1 cellular context compared by ENCODE assay signal in the genomic region with DNA sequence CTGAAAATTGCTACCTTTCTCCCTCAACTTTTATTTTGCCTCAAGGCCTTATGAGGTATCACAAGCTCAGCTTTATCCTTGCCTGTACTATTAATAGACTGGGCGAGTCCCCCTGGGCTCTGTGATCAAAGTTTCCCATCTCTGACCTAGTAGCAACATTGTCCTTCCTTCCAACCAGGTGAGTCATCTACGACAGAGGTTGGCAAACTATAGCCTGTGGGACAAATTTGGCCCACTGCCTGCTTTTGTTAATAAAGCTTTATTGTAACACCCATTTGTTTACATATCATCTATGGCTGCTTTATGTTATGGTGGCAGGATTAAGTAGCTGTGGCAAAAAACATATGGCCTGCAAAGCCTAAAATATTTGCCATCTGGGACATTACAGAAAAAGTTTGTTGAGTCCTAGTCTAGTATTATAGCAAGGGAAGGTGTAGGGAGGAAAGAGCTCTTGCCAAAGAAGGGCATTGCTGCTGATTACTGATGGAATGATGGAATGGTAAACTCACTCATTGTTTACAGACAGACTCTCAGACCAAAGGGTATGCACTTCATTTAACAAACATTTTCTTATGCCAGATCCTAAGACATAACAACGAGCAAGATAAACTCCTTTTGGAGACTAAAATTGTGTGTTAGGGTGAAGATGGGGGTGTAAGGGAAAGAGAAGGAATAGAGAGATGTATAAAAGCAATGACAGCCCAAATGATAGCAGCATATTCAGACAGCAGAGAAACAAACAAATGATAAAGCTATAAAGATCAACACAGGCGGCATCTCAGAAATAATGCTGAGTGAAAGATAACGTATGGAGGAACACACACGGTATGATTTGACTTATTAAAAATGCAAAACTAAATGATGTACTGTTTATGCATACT.
TF ChIP-seq lines count a peak whose summit lies in the region.

No MANE protein-coding gene starts in this region.

TF ChIP-seq in HEK293, 187 proteins besides CTCF, POLR2A, EP300 and RAD21 (continued from another document and continues in another):
- TF ChIP-seq, protein P1, sequence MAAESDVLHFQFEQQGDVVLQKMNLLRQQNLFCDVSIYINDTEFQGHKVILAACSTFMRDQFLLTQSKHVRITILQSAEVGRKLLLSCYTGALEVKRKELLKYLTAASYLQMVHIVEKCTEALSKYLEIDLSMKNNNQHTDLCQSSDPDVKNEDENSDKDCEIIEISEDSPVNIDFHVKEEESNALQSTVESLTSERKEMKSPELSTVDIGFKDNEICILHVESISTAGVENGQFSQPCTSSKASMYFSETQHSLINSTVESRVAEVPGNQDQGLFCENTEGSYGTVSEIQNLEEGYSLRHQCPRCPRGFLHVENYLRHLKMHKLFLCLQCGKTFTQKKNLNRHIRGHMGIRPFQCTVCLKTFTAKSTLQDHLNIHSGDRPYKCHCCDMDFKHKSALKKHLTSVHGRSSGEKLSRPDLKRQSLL (tag by site-specific recombination; IDR thresholded peaks at IDR 0.05): no peak
- TF ChIP-seq SP7 (tag by site-specific recombination; IDR thresholded peaks at IDR 0.05) (peak; percentile 91), ZBTB17 (tag by site-specific recombination; IDR thresholded peaks at IDR 0.05) (peak; percentile 82), TCF7L2 (IDR thresholded peaks at IDR 0.05; ENCODE audit: borderline replicate concordance, low read depth, low read length) (no peak), ZNF596 (tag by site-specific recombination; IDR thresholded peaks at IDR 0.05) (no peak), ZNF701 (tag by site-specific recombination; IDR thresholded peaks at IDR 0.05) (no peak), ZNF221 (tag by site-specific recombination; IDR thresholded peaks at IDR 0.05; ENCODE audit: borderline replicate concordance) (no peak), ZNF211 (tag by site-specific recombination; IDR thresholded peaks at IDR 0.05; ENCODE audit: low read depth) (no peak), ZNF37A (tag by site-specific recombination; IDR thresholded peaks at IDR 0.05) (no peak), SALL2 (tag by site-specific recombination; IDR thresholded peaks at IDR 0.05; ENCODE audit: borderline replicate concordance) (peak; percentile 19; the same call in 1 of the 2 replicates), ZXDB (tag by site-specific recombination; IDR thresholded peaks at IDR 0.05) (peak; percentile 53; the same call in 1 of the 2 replicates), ZNF48 (tag by site-specific recombination; IDR thresholded peaks at IDR 0.05) (no peak), ZNF366 (tag by site-specific recombination; conservative IDR thresholded peaks at IDR 0.05) (peak; percentile 29; the same call in 1 of the 2 replicates), ZNF837 (tag by site-specific recombination; IDR thresholded peaks at IDR 0.05) (no peak), ZNF133 (tag by site-specific recombination; IDR thresholded peaks at IDR 0.05) (no peak), ZNF416 (tag by site-specific recombination; IDR thresholded peaks at IDR 0.05) (no peak), ZNF623 (tag by site-specific recombination; IDR thresholded peaks at IDR 0.05) (0 out of 2 replicates have a peak, but pooled peaks have one; percentile 23), ZBTB20 (tag by site-specific recombination; IDR thresholded peaks at IDR 0.05) (0 out of 2 replicates have a peak, but pooled peaks have one; percentile 16), HOXD13 (CRISPR knock-in tag; IDR thresholded peaks at IDR 0.05; ENCODE audit: borderline replicate concordance) (no peak), ZNF76 (tag by site-specific recombination; IDR thresholded peaks at IDR 0.05; ENCODE audit: borderline replicate concordance, low read depth) (no peak), ZNF629 (tag by site-specific recombination; IDR thresholded peaks at IDR 0.05) (peak; percentile 81), ZNF561 (tag by site-specific recombination; IDR thresholded peaks at IDR 0.05; ENCODE audit: borderline replicate concordance) (peak; percentile 48; the same call in 1 of the 2 replicates), ZNF391 (tag by site-specific recombination; IDR thresholded peaks at IDR 0.05; ENCODE audit: borderline replicate concordance, low read depth) (no peak), ZNF530 (tag by site-specific recombination; IDR thresholded peaks at IDR 0.05; ENCODE audit: low read depth) (no peak), ZNF169 (tag by site-specific recombination; IDR thresholded peaks at IDR 0.05) (no peak), ZNF140 (tag by site-specific recombination; IDR thresholded peaks at IDR 0.05) (no peak), ZNF274 (IDR thresholded peaks at IDR 0.05; ENCODE audit: low read length) (no peak), ZNF274 (tag by site-specific recombination; IDR thresholded peaks at IDR 0.05; ENCODE audit: borderline replicate concordance) (no peak), ZNF24 (tag by site-specific recombination; IDR thresholded peaks at IDR 0.05) (no peak), ZIC2 (tag by site-specific recombination; IDR thresholded peaks at IDR 0.05) (no peak), KLF8 (tag by site-specific recombination; IDR thresholded peaks at IDR 0.05) (peak; percentile 77), KLF10 (tag by site-specific recombination; IDR thresholded peaks at IDR 0.05) (peak; percentile 50; the same call in 1 of the 2 replicates), ZNF350 (tag by site-specific recombination; IDR thresholded peaks at IDR 0.05) (no peak), ZNF121 (tag by site-specific recombination; IDR thresholded peaks at IDR 0.05) (no peak)
- TF ChIP-seq, protein P2, sequence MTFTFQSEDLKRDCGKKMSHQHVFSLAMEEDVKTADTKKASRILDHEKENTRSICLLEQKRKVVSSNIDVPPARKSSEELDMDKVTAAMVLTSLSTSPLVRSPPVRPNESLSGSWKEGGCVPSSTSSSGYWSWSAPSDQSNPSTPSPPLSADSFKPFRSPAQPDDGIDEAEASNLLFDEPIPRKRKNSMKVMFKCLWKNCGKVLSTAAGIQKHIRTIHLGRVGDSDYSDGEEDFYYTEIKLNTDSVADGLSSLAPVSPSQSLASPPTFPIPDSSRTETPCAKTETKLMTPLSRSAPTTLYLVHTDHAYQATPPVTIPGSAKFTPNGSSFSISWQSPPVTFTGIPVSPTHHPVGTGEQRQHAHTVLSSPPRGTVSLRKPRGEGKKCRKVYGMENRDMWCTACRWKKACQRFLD (tag by site-specific recombination; IDR thresholded peaks at IDR 0.05): no peak
- TF ChIP-seq, protein P3, sequence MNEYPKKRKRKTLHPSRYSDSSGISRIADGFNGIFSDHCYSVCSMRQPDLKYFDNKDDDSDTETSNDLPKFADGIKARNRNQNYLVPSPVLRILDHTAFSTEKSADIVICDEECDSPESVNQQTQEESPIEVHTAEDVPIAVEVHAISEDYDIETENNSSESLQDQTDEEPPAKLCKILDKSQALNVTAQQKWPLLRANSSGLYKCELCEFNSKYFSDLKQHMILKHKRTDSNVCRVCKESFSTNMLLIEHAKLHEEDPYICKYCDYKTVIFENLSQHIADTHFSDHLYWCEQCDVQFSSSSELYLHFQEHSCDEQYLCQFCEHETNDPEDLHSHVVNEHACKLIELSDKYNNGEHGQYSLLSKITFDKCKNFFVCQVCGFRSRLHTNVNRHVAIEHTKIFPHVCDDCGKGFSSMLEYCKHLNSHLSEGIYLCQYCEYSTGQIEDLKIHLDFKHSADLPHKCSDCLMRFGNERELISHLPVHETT (tag by site-specific recombination; IDR thresholded peaks at IDR 0.05): peak; percentile 28; the same call in 1 of the 2 replicates
- TF ChIP-seq, protein P4, sequence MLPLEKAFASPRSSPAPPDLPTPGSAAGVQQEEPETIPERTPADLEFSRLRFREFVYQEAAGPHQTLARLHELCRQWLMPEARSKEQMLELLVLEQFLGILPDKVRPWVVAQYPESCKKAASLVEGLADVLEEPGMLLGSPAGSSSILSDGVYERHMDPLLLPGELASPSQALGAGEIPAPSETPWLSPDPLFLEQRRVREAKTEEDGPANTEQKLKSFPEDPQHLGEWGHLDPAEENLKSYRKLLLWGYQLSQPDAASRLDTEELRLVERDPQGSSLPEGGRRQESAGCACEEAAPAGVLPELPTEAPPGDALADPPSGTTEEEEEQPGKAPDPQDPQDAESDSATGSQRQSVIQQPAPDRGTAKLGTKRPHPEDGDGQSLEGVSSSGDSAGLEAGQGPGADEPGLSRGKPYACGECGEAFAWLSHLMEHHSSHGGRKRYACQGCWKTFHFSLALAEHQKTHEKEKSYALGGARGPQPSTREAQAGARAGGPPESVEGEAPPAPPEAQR (tag by site-specific recombination; IDR thresholded peaks at IDR 0.05): no peak
- TF ChIP-seq, protein P5, sequence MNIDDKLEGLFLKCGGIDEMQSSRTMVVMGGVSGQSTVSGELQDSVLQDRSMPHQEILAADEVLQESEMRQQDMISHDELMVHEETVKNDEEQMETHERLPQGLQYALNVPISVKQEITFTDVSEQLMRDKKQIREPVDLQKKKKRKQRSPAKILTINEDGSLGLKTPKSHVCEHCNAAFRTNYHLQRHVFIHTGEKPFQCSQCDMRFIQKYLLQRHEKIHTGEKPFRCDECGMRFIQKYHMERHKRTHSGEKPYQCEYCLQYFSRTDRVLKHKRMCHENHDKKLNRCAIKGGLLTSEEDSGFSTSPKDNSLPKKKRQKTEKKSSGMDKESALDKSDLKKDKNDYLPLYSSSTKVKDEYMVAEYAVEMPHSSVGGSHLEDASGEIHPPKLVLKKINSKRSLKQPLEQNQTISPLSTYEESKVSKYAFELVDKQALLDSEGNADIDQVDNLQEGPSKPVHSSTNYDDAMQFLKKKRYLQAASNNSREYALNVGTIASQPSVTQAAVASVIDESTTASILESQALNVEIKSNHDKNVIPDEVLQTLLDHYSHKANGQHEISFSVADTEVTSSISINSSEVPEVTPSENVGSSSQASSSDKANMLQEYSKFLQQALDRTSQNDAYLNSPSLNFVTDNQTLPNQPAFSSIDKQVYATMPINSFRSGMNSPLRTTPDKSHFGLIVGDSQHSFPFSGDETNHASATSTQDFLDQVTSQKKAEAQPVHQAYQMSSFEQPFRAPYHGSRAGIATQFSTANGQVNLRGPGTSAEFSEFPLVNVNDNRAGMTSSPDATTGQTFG (tag by site-specific recombination; IDR thresholded peaks at IDR 0.05; ENCODE audit: borderline replicate concordance): no peak
- TF ChIP-seq, protein P6, sequence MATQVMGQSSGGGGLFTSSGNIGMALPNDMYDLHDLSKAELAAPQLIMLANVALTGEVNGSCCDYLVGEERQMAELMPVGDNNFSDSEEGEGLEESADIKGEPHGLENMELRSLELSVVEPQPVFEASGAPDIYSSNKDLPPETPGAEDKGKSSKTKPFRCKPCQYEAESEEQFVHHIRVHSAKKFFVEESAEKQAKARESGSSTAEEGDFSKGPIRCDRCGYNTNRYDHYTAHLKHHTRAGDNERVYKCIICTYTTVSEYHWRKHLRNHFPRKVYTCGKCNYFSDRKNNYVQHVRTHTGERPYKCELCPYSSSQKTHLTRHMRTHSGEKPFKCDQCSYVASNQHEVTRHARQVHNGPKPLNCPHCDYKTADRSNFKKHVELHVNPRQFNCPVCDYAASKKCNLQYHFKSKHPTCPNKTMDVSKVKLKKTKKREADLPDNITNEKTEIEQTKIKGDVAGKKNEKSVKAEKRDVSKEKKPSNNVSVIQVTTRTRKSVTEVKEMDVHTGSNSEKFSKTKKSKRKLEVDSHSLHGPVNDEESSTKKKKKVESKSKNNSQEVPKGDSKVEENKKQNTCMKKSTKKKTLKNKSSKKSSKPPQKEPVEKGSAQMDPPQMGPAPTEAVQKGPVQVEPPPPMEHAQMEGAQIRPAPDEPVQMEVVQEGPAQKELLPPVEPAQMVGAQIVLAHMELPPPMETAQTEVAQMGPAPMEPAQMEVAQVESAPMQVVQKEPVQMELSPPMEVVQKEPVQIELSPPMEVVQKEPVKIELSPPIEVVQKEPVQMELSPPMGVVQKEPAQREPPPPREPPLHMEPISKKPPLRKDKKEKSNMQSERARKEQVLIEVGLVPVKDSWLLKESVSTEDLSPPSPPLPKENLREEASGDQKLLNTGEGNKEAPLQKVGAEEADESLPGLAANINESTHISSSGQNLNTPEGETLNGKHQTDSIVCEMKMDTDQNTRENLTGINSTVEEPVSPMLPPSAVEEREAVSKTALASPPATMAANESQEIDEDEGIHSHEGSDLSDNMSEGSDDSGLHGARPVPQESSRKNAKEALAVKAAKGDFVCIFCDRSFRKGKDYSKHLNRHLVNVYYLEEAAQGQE (tag by site-specific recombination; IDR thresholded peaks at IDR 0.05): no peak
- TF ChIP-seq, protein P7, sequence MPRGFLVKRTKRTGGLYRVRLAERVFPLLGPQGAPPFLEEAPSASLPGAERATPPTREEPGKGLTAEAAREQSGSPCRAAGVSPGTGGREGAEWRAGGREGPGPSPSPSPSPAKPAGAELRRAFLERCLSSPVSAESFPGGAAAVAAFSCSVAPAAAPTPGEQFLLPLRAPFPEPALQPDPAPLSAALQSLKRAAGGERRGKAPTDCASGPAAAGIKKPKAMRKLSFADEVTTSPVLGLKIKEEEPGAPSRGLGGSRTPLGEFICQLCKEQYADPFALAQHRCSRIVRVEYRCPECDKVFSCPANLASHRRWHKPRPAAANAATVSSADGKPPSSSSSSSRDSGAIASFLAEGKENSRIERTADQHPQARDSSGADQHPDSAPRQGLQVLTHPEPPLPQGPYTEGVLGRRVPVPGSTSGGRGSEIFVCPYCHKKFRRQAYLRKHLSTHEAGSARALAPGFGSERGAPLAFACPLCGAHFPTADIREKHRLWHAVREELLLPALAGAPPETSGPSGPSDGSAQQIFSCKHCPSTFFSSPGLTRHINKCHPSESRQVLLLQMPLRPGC (tag by site-specific recombination; IDR thresholded peaks at IDR 0.05): 0 out of 2 replicates have a peak, but pooled peaks have one; percentile 13
- TF ChIP-seq, protein P8, sequence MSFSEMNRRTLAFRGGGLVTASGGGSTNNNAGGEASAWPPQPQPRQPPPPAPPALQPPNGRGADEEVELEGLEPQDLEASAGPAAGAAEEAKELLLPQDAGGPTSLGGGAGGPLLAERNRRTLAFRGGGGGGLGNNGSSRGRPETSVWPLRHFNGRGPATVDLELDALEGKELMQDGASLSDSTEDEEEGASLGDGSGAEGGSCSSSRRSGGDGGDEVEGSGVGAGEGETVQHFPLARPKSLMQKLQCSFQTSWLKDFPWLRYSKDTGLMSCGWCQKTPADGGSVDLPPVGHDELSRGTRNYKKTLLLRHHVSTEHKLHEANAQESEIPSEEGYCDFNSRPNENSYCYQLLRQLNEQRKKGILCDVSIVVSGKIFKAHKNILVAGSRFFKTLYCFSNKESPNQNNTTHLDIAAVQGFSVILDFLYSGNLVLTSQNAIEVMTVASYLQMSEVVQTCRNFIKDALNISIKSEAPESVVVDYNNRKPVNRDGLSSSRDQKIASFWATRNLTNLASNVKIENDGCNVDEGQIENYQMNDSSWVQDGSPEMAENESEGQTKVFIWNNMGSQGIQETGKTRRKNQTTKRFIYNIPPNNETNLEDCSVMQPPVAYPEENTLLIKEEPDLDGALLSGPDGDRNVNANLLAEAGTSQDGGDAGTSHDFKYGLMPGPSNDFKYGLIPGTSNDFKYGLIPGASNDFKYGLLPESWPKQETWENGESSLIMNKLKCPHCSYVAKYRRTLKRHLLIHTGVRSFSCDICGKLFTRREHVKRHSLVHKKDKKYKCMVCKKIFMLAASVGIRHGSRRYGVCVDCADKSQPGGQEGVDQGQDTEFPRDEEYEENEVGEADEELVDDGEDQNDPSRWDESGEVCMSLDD (tag by site-specific recombination; IDR thresholded peaks at IDR 0.05): 0 out of 2 replicates have a peak, but pooled peaks have one; percentile 22
